1 cellular context compared by ENCODE assay signal in the genomic region with DNA sequence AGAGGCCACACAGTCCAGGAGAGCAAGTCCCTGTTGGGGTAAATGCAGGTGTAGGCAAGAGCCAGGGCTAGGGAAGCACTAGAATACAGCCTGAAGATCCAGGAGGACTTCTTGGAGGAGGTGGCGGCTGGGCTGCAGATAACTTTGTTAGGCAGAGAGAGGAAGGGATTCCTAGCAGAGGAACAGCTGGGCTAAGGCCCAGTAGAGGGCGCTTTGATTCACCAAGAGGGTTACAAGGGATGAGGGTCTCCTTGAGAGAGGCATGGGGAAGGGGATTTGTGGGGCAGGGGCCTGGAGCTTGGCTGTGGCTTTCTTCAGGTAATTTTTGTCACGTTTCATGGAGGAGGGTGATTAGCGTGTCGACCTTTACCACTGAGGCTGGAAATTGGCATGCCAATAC. TPM values are rescaled to one million over a fixed set of nuclear protein-coding genes. Genes with fewer than 3 reads are reported as not detected.
"Had no signal": no experiment of that assay in that cellular context is flagged by ENCODE, and none has a peak within 500 bp of the region (broad histone marks: within the 10 kb centered on the region; RNA-seq: fewer than 3 reads in every experiment).

No MANE protein-coding gene starts in this region.

RNA-seq across cellular contexts. Expression of gene GGT1, which starts 18.3 kb away (rescaled TPM):
- total RNA-seq: ascending aorta had no signal
